In the genomic region with DNA sequence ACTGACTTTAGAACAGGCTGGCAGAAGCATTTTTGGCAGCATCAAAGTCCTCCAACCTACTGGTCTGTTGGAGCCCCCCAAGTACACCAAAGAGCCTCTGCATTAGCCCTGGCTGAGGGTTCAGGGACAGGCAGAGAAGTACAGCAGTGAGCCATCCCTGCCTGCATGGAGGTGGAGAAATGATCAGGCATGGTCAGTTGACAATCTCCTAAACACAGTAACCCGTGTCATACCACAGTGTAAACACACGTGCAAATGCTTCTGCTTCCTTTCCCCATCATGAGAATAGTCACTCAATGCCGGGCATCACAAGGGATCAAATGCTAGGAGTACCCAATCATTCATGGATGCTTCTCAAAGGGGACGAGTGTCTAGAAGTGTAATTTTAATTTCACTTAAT, we compare ENCODE assay signal across 1 cellular context.
TF ChIP-seq lines count a peak whose summit lies in the region.

No MANE protein-coding gene starts in this region.

TF ChIP-seq in K562, 482 proteins besides CTCF, POLR2A, EP300 and RAD21 (continued from another document):
- no peak for TF ChIP-seq CREB1 (IDR thresholded peaks at IDR 0.05)
- TF ChIP-seq CREB1 (CRISPR knock-in tag; IDR thresholded peaks at IDR 0.05) = no peak
- TF ChIP-seq NEUROD1 (IDR thresholded peaks at IDR 0.05; ENCODE audit: borderline replicate concordance, low read depth, low read length, partially characterized antibody) = no peak
- TF ChIP-seq, protein P1, sequence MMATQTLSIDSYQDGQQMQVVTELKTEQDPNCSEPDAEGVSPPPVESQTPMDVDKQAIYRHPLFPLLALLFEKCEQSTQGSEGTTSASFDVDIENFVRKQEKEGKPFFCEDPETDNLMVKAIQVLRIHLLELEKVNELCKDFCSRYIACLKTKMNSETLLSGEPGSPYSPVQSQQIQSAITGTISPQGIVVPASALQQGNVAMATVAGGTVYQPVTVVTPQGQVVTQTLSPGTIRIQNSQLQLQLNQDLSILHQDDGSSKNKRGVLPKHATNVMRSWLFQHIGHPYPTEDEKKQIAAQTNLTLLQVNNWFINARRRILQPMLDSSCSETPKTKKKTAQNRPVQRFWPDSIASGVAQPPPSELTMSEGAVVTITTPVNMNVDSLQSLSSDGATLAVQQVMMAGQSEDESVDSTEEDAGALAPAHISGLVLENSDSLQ (IDR thresholded peaks at IDR 0.05) = no peak
- no peak for TF ChIP-seq CUX1 (CRISPR knock-in tag; IDR thresholded peaks at IDR 0.05)
- no peak for TF ChIP-seq ZBTB1 (CRISPR knock-in tag; IDR thresholded peaks at IDR 0.05; ENCODE audit: borderline replicate concordance, low read depth)
- peak; percentile 71; the same call in 1 of the 2 replicates for TF ChIP-seq ZNF324 (CRISPR knock-in tag; IDR thresholded peaks at IDR 0.05)
- no peak for TF ChIP-seq XRCC3 (IDR thresholded peaks at IDR 0.05)
- TF ChIP-seq ZC3H11A (IDR thresholded peaks at IDR 0.05; ENCODE audit: low read depth, low read length) = no peak
- TF ChIP-seq FOXA1 (IDR thresholded peaks at IDR 0.05; ENCODE audit: borderline replicate concordance) = no peak
- TF ChIP-seq KLF1 (tag; IDR thresholded peaks at IDR 0.05) = no peak
- no peak for TF ChIP-seq MTF1 (CRISPR knock-in tag; IDR thresholded peaks at IDR 0.05; ENCODE audit: borderline replicate concordance)
- TF ChIP-seq FOXA3 (CRISPR knock-in tag; conservative IDR thresholded peaks at IDR 0.05 in 1 of 2, IDR thresholded peaks at IDR 0.05 in 1 of 2) = peak in 1 of 2 experiments; percentile 10; a peak in 1 of 4 replicates
- no peak for TF ChIP-seq FOXJ2 (tag; IDR thresholded peaks at IDR 0.05)
- TF ChIP-seq NR3C1 (CRISPR knock-in tag; IDR thresholded peaks at IDR 0.05) = no peak
- TF ChIP-seq MITF (IDR thresholded peaks at IDR 0.05) = no peak
- no peak for TF ChIP-seq CC2D1A (IDR thresholded peaks at IDR 0.05)
- TF ChIP-seq, protein P2, sequence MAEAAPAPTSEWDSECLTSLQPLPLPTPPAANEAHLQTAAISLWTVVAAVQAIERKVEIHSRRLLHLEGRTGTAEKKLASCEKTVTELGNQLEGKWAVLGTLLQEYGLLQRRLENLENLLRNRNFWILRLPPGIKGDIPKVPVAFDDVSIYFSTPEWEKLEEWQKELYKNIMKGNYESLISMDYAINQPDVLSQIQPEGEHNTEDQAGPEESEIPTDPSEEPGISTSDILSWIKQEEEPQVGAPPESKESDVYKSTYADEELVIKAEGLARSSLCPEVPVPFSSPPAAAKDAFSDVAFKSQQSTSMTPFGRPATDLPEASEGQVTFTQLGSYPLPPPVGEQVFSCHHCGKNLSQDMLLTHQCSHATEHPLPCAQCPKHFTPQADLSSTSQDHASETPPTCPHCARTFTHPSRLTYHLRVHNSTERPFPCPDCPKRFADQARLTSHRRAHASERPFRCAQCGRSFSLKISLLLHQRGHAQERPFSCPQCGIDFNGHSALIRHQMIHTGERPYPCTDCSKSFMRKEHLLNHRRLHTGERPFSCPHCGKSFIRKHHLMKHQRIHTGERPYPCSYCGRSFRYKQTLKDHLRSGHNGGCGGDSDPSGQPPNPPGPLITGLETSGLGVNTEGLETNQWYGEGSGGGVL (CRISPR knock-in tag; IDR thresholded peaks at IDR 0.05) = no peak
- TF ChIP-seq ETV6 (IDR thresholded peaks at IDR 0.05; ENCODE audit: borderline replicate concordance in 1 of 2, low read depth in 2 of 2, low read length in 1 of 2) = no peak
- TF ChIP-seq ETV6 (CRISPR knock-in tag; IDR thresholded peaks at IDR 0.05; ENCODE audit: borderline replicate concordance) = no peak
- TF ChIP-seq, protein P3, sequence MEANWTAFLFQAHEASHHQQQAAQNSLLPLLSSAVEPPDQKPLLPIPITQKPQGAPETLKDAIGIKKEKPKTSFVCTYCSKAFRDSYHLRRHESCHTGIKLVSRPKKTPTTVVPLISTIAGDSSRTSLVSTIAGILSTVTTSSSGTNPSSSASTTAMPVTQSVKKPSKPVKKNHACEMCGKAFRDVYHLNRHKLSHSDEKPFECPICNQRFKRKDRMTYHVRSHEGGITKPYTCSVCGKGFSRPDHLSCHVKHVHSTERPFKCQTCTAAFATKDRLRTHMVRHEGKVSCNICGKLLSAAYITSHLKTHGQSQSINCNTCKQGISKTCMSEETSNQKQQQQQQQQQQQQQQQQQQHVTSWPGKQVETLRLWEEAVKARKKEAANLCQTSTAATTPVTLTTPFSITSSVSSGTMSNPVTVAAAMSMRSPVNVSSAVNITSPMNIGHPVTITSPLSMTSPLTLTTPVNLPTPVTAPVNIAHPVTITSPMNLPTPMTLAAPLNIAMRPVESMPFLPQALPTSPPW (CRISPR knock-in tag; IDR thresholded peaks at IDR 0.05) = no peak
- TF ChIP-seq GTF2A2 (tag; IDR thresholded peaks at IDR 0.05) = no peak
- no peak for TF ChIP-seq ZNF449 (CRISPR knock-in tag; IDR thresholded peaks at IDR 0.05)
- no peak for TF ChIP-seq ZNF644 (tag; IDR thresholded peaks at IDR 0.05; ENCODE audit: low read depth)
- no peak for TF ChIP-seq YBX1 (IDR thresholded peaks at IDR 0.05)
- 0 out of 2 replicates have a peak, but pooled peaks have one; percentile 5 for TF ChIP-seq CXXC5 (CRISPR knock-in tag; IDR thresholded peaks at IDR 0.05)
- no peak for TF ChIP-seq CREBBP (IDR thresholded peaks at IDR 0.05; ENCODE audit: low read depth, low read length)
- no peak for TF ChIP-seq KLF16 (IDR thresholded peaks at IDR 0.05)
- TF ChIP-seq POLR2B (IDR thresholded peaks at IDR 0.05; ENCODE audit: low read depth, partially characterized antibody) = no peak
- TF ChIP-seq, protein P4, sequence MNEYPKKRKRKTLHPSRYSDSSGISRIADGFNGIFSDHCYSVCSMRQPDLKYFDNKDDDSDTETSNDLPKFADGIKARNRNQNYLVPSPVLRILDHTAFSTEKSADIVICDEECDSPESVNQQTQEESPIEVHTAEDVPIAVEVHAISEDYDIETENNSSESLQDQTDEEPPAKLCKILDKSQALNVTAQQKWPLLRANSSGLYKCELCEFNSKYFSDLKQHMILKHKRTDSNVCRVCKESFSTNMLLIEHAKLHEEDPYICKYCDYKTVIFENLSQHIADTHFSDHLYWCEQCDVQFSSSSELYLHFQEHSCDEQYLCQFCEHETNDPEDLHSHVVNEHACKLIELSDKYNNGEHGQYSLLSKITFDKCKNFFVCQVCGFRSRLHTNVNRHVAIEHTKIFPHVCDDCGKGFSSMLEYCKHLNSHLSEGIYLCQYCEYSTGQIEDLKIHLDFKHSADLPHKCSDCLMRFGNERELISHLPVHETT (CRISPR knock-in tag; conservative IDR thresholded peaks at IDR 0.05 in 1 of 2, IDR thresholded peaks at IDR 0.05 in 1 of 2) = no peak
- TF ChIP-seq POLR2H (tag; IDR thresholded peaks at IDR 0.05; ENCODE audit: low read depth) = no peak
- TF ChIP-seq BHLHE40 (IDR thresholded peaks at IDR 0.05; ENCODE audit: low read length) = peak; percentile 78
- no peak for TF ChIP-seq BCOR (IDR thresholded peaks at IDR 0.05)
- no peak for TF ChIP-seq E2F5 (CRISPR knock-in tag; IDR thresholded peaks at IDR 0.05)
- no peak for TF ChIP-seq KAT7 (CRISPR knock-in tag; IDR thresholded peaks at IDR 0.05; ENCODE audit: borderline replicate concordance)
- no peak for TF ChIP-seq MLX (CRISPR knock-in tag; conservative IDR thresholded peaks at IDR 0.05)
TF ChIP-seq in K562: peak in this region for 8.
